ENCODE assay signal across 19 cellular contexts in the genomic region with DNA sequence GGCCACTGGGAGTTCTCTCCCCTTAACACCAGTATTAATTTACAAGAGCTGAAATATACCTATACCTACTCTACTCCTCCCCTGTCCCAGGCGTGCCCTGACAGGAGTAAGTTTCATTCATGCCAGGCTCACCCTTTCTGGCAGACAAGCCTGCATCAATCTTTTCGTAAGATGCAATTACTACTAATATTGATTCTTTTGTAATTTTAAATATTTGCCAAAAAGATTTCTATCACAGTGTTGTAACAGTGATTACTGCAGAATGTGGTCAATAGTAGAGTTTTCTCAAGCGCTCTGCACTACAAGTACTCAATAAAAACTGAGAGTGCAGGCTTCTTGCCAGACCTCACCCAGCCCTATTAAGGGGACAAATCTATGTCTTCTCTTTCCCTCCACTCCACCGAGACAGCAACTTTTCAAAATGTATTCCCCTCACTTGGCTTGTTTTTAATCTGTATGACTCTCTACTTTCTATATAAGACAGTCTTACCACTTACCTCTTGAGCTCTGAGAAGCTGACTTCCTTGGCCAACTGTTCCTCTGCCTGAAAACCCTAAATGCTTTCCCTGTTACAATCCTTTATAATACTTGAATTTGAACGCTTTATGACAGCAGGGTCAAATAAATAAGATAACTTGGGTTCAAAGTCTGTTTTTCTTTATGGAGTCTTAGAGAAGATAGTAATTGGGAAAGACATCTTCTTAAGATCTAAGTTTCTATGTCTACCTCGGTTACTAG. TPM values are rescaled to one million over a fixed set of nuclear protein-coding genes. Genes with fewer than 3 reads are reported as not detected.
A peak's percentile ranks its signal among the peaks of the same experiment; 100 is the strongest.
DNase-seq lines count a peak whose midpoint lies in the region; ATAC-seq and TF ChIP-seq lines count a peak whose summit lies in the region.
"Had no signal": no experiment of that assay in that cellular context is flagged by ENCODE, and none has a peak within 500 bp of the region (broad histone marks: within the 10 kb centered on the region; RNA-seq: fewer than 3 reads in every experiment).

A gene with protein sequence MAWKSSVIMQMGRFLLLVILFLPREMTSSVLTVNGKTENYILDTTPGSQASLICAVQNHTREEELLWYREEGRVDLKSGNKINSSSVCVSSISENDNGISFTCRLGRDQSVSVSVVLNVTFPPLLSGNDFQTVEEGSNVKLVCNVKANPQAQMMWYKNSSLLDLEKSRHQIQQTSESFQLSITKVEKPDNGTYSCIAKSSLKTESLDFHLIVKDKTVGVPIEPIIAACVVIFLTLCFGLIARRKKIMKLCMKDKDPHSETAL (minus strand): TSS at position 555 of the 738 bp plus-strand sequence. CDS start 1,924 bp downstream, outside the sequence.

- POLR2A ChIA-PET in MCF 10A (lab: Yijun Ruan, JAX): interaction anchor here (0.7 to 1.7 kb wide), 3 partner anchors 14 to 752 kb away, joined by 3 to 4 read pairs (median 4); no protein-coding TSS in a partner anchor

- H3K27ac ChIP-seq in breast epithelium (no peak within 1 kb of the TSS), VCaP (peak within 1 kb of the TSS; percentile 43)
- H3K27ac ChIP-seq: left lung had no signal

- no peak for TF ChIP-seq CTCF in MCF 10A (IDR thresholded peaks at IDR 0.05; ENCODE audit: unreplicated experiment)
- TF ChIP-seq CTCF in breast epithelium (IDR thresholded peaks at IDR 0.05): no peak
- no peak for TF ChIP-seq CTCF in VCaP (conservative IDR thresholded peaks at IDR 0.05)

- no peaks in the 10 kb centered on the region for H3K9me3 ChIP-seq in breast epithelium
- H3K9me3 ChIP-seq: left lung, SJSA1 had no signal

- DNase-seq in MCF 10A (ENCODE audit: unreplicated experiment): peak; percentile 54
- DNase-seq in breast epithelium (ENCODE audit: low spot score in 2 of 2): no peak
- peak; percentile 14 for DNase-seq in islet precursor cell
- DNase-seq in foreskin melanocyte: no peak
- no peak for DNase-seq in Kasumi-1 (lab: John Stamatoyannopoulos, UW)
- no peak for DNase-seq in dermis blood vessel endothelial cell
- DNase-seq: activated CD4-positive, CD25-positive, alpha-beta regulatory T cell; activated gamma-delta T cell treated with Interleukin-2 at 50 U/mL for 16 hours; caudate nucleus; left lung; NCI-H187; stimulated activated CD4-positive, alpha-beta T cell treated with anti-CD3 and anti-CD28 coated beads, Interleukin-4, amount 100 ng/mL, for 1 hour had no signal

- no peak within 1 kb of the TSS for H3K4me3 ChIP-seq in breast epithelium
- H3K4me3 ChIP-seq: K562, left lung, SJSA1 had no signal

- H3K9me3 Mint-ChIP-seq in MCF 10A (ENCODE audit: unreplicated experiment): no peaks in the 10 kb centered on the region
- H3K9me3 Mint-ChIP-seq: neural crest cell had no signal

- intact Hi-C loops in MCF 10A (cut with micrococcal nuclease): no loop called here
- intact Hi-C loops in breast epithelium (cut with DNase I; ENCODE audit: low total_unique reads): no loop called here

- no peaks in the 10 kb centered on the region for H3K36me3 ChIP-seq in breast epithelium
- H3K36me3 ChIP-seq: left lung, SJSA1 had no signal

- no peaks in the 10 kb centered on the region for H3K36me3 Mint-ChIP-seq in MCF 10A (ENCODE audit: insufficient read depth, unreplicated experiment)

- BruUV-seq in MCF 10A (replicated peaks; lab: Mats Ljungman, UMichigan): no TSS peak

- H3K27me3 ChIP-seq in breast epithelium: no peaks in the 10 kb centered on the region
- H3K27me3 ChIP-seq: left lung, SJSA1 had no signal

- TF ChIP-seq POLR2A in breast epithelium (IDR thresholded peaks at IDR 0.05): no peak

- H3K27me3 Mint-ChIP-seq in MCF 10A (ENCODE audit: insufficient read depth, unreplicated experiment): no peaks in the 10 kb centered on the region

- H3K4me1 ChIP-seq in breast epithelium: no peaks in the 10 kb centered on the region

- no peak within 1 kb of the TSS for H3K27ac Mint-ChIP-seq in MCF 10A (ENCODE audit: low read depth, unreplicated experiment)
- H3K27ac Mint-ChIP-seq: B cell had no signal

- peaks cover 12% of the 10 kb centered on the region for H3K4me1 Mint-ChIP-seq in MCF 10A (ENCODE audit: insufficient read depth, unreplicated experiment)

- CTCF ChIA-PET in MCF 10A (lab: Yijun Ruan, JAX): interaction anchor here (0.5 to 1.8 kb wide), 7 partner anchors 35 to 229 kb away, joined by 3 to 5 read pairs (median 4); a partner anchor contains a TSS

- no peak within 1 kb of the TSS for H3K4me3 Mint-ChIP-seq in MCF 10A (ENCODE audit: unreplicated experiment)
- H3K4me3 Mint-ChIP-seq: B cell, neural crest cell had no signal

- ATAC-seq in HG02759 (IDR thresholded peaks at IDR 0.05; ENCODE audit: unreplicated experiment): no peak
- ATAC-seq: K562, left lung, sciatic nerve had no signal

RNA-seq across cellular contexts. Expression of the gene that starts here (rescaled TPM):
- total RNA-seq in MCF 10A (2022) (not detected in 2 replicates), breast epithelium (1 to 10 TPM in 1 of 3 donors, not detected in 2; 1.6 TPM), dermis blood vessel endothelial cell (not detected in 2 replicates)
- total RNA-seq: B cell, K562, left lung, neural crest cell, sciatic nerve, SJSA1 had no signal

Comparison
In these comparisons a context has a peak if more than half of its experiments do, and no peak if none do; other contexts are left out.
1. Peak in DNase-seq in MCF 10A; RNA of the gene not detected or under 1 TPM.